In genomic region chr3:69091389-69092029, GRCh38 we compare ENCODE assay signal across 11 cellular contexts. TPM values are rescaled to one million over a fixed set of nuclear protein-coding genes. Genes with fewer than 3 reads are reported as not detected.
DNase-seq lines count a peak whose midpoint lies in the region; ATAC-seq and TF ChIP-seq lines count a peak whose summit lies in the region.
"Had no signal": no experiment of that assay in that cellular context is flagged by ENCODE, and none has a peak within 500 bp of the region (broad histone marks: within the 10 kb centered on the region; RNA-seq: fewer than 3 reads in every experiment).

No MANE protein-coding gene starts in this region.

- peaks cover 100% of the 10 kb centered on the region for H3K4me1 ChIP-seq in left ventricle myocardium inferior
- H3K4me1 ChIP-seq in uterus: peaks cover 19 to 26% of the 10 kb centered on the region in 2 donors

- no peaks in the 10 kb centered on the region for H3K27me3 Mint-ChIP-seq in activated CD8-positive, alpha-beta T cell treated with anti-CD3 and anti-CD28 coated beads, Interleukin-2, amount 10 ng/mL, durations not matched to agents 7 days and 5 days (ENCODE audit: low read depth)
- no peaks in the 10 kb centered on the region for H3K27me3 Mint-ChIP-seq in mesothelial cell of epicardium (ENCODE audit: low read depth)

- TF ChIP-seq CTCF in left ventricle myocardium inferior (IDR thresholded peaks at IDR 0.05; ENCODE audit: borderline replicate concordance): no peak
- no peak for TF ChIP-seq CTCF in mesothelial cell of epicardium (IDR thresholded peaks at IDR 0.05; ENCODE audit: unreplicated experiment)
- no peak for TF ChIP-seq CTCF in uterus (IDR thresholded peaks at IDR 0.05)
- TF ChIP-seq CTCF in WERI-Rb-1 (IDR thresholded peaks at IDR 0.05; ENCODE audit: low read depth, low read length): no peak

- CTCF ChIA-PET in activated CD8-positive, alpha-beta T cell treated with anti-CD3 and anti-CD28 coated beads, Interleukin-2, amount 10 ng/mL, durations not matched to agents 7 days and 5 days (lab: Charles Lee): interaction anchor here (0.8 to 3.7 kb wide), 7 partner anchors 22 to 112 kb away, joined by 3 to 20 read pairs (median 4); partner anchors contain the start of genes EOGT and TMF1

- TF ChIP-seq POLR2A in uterus (IDR thresholded peaks at IDR 0.05): no peak

- H3K4me3 Mint-ChIP-seq in activated CD8-positive, alpha-beta T cell treated with anti-CD3 and anti-CD28 coated beads, Interleukin-2, amount 10 ng/mL, durations not matched to agents 7 days and 5 days: peak overlapping the region; percentile 81
- H3K4me3 Mint-ChIP-seq in mesothelial cell of epicardium: no peak overlapping the region

- intact Hi-C loops in left ventricle myocardium inferior (cut with micrococcal nuclease): no loop called here
- intact Hi-C loops in left ventricle myocardium superior (cut with micrococcal nuclease): no loop called here
- intact Hi-C loops in uterus (cut with DNase I; ENCODE audit: low total_unique reads): no loop called here

- peaks cover 69% of the 10 kb centered on the region for H3K36me3 Mint-ChIP-seq in activated CD8-positive, alpha-beta T cell treated with anti-CD3 and anti-CD28 coated beads, Interleukin-2, amount 10 ng/mL, durations not matched to agents 7 days and 5 days (ENCODE audit: low read depth)
- peaks cover 2% of the 10 kb centered on the region for H3K36me3 Mint-ChIP-seq in mesothelial cell of epicardium

- H3K27me3 ChIP-seq in left ventricle myocardium inferior (ENCODE audit: low read depth) (no peaks in the 10 kb centered on the region), uterus (no peaks in the 10 kb centered on the region), WERI-Rb-1 (ENCODE audit: insufficient read depth, low read depth, severe bottlenecking) (no peaks in the 10 kb centered on the region)

- H3K27ac ChIP-seq in left ventricle myocardium inferior (replicated peaks) (peak overlapping the region; percentile 80), uterus (peak overlapping the region; percentile 4 to 69), WERI-Rb-1 (no peak overlapping the region)

- POLR2A ChIA-PET in activated CD8-positive, alpha-beta T cell treated with anti-CD3 and anti-CD28 coated beads, Interleukin-2, amount 10 ng/mL, durations not matched to agents 7 days and 5 days (lab: Charles Lee): interaction anchor here (0.6 to 4.6 kb wide), 13 partner anchors 10 to 119 kb away, joined by 3 to 40 read pairs (median 3); partner anchors contain the start of genes TMF1 and UBA3

- H3K4me3 ChIP-seq in left ventricle myocardium inferior (peak overlapping the region; percentile 12), uterus (no peak overlapping the region), WERI-Rb-1 (ENCODE audit: low read depth, low read length) (no peak overlapping the region)

- peaks cover 14% of the 10 kb centered on the region for H3K36me3 ChIP-seq in left ventricle myocardium inferior
- no peaks in the 10 kb centered on the region for H3K36me3 ChIP-seq in uterus
- no peaks in the 10 kb centered on the region for H3K36me3 ChIP-seq in WERI-Rb-1

- no peaks in the 10 kb centered on the region for H3K9me3 Mint-ChIP-seq in activated CD8-positive, alpha-beta T cell treated with anti-CD3 and anti-CD28 coated beads, Interleukin-2, amount 10 ng/mL, durations not matched to agents 7 days and 5 days (ENCODE audit: insufficient read depth)
- H3K9me3 Mint-ChIP-seq in mesothelial cell of epicardium: no peaks in the 10 kb centered on the region

- ATAC-seq in left ventricle myocardium superior: no peak
- peak; percentile 7 for ATAC-seq in activated CD8-positive, alpha-beta T cell treated with anti-CD3 and anti-CD28 coated beads, Interleukin-2, amount 10 ng/mL, durations not matched to agents 7 days and 5 days

- H3K9me3 ChIP-seq in left ventricle myocardium inferior (replicated peaks) (no peaks in the 10 kb centered on the region), uterus (no peaks in the 10 kb centered on the region), WERI-Rb-1 (ENCODE audit: severe bottlenecking) (no peaks in the 10 kb centered on the region)

- H3K27ac Mint-ChIP-seq in activated CD8-positive, alpha-beta T cell treated with anti-CD3 and anti-CD28 coated beads, Interleukin-2, amount 10 ng/mL, durations not matched to agents 7 days and 5 days: peak overlapping the region; percentile 88
- peak overlapping the region; percentile 6 for H3K27ac Mint-ChIP-seq in mesothelial cell of epicardium

- DNase-seq in left ventricle myocardium inferior (no peak), left ventricle myocardium superior (no peak), mesothelial cell of epicardium (ENCODE audit: low spot score in 2 of 2, unreplicated experiment in 2 of 2) (no peak), uterus (no peak), NCI-H146 treated with DMSO at 0.1 percent for 48 hours (lab: John Stamatoyannopoulos, UW; ENCODE audit: unreplicated experiment) (no peak), WERI-Rb-1 (no peak)
- no peak for DNase-seq in activated CD8-positive, alpha-beta T cell treated with anti-CD3 and anti-CD28 coated beads, Interleukin-2, amount 10 ng/mL, durations not matched to agents 7 days and 5 days
- no peak for DNase-seq in activated CD4-positive, CD25-positive, alpha-beta regulatory T cell treated with anti-CD3 and anti-CD28 coated beads, Interleukin-2, amount 50 U/mL, for 72 hours

- peaks cover 79% of the 10 kb centered on the region for H3K4me1 Mint-ChIP-seq in activated CD8-positive, alpha-beta T cell treated with anti-CD3 and anti-CD28 coated beads, Interleukin-2, amount 10 ng/mL, durations not matched to agents 7 days and 5 days (ENCODE audit: low read depth)
- H3K4me1 Mint-ChIP-seq in mesothelial cell of epicardium: peaks cover 39% of the 10 kb centered on the region

RNA-seq across cellular contexts. Expression of gene ARL6IP5, which starts 6.8 kb away (rescaled TPM):
- total RNA-seq in left ventricle myocardium inferior (193 TPM), left ventricle myocardium superior (214 TPM), mesothelial cell of epicardium (45.6 to 48.9 TPM (median 46.5 TPM) in 3 replicates), uterus (100 to 1,000 TPM in 3 of 4 donors, 10 to 100 TPM in 1; 86.8 to 143 (median 120) TPM)
- total RNA-seq in activated CD8-positive, alpha-beta T cell treated with anti-CD3 and anti-CD28 coated beads, Interleukin-2, amount 10 ng/mL, durations not matched to agents 7 days and 5 days: 100 to 1,000 TPM; 148 to 153 TPM

RNA-seq across cellular contexts. Expression of gene UBA3, which starts 11.3 kb away (rescaled TPM):
- total RNA-seq in left ventricle myocardium inferior: 84.2 TPM
- 93.4 TPM for total RNA-seq in left ventricle myocardium superior
- 100 to 1,000 TPM in 1 of 2 experiments, 10 to 100 TPM in 1; 95.5 to 101 TPM for total RNA-seq in activated CD8-positive, alpha-beta T cell treated with anti-CD3 and anti-CD28 coated beads, Interleukin-2, amount 10 ng/mL, durations not matched to agents 7 days and 5 days
- 62.1 to 70.8 TPM (median 67.7 TPM) in 3 replicates for total RNA-seq in mesothelial cell of epicardium
- total RNA-seq in uterus: 100 to 1,000 TPM in 2 of 4 donors, 10 to 100 TPM in 2; 62.9 to 122 (median 91.0) TPM

RNA-seq across cellular contexts. Expression of gene LMOD3, which starts 30.9 kb away (rescaled TPM):
- total RNA-seq in left ventricle myocardium inferior (154 TPM), left ventricle myocardium superior (162 TPM), mesothelial cell of epicardium (not detected in 3 replicates), uterus (under 1 TPM in 1 of 4 donors, not detected in 3; 0.24 TPM)
- not detected for total RNA-seq in activated CD8-positive, alpha-beta T cell treated with anti-CD3 and anti-CD28 coated beads, Interleukin-2, amount 10 ng/mL, durations not matched to agents 7 days and 5 days
- total RNA-seq: dermis microvascular lymphatic vessel endothelial cell; mononuclear cell; T-helper 1 cell treated with Interleukin-12 subunit alpha and Interleukin-12 subunit beta and Interleukin-4 antibody, amounts not matched to agents 30 ng/mL and 1 ng/mL, for 36 hours had no signal

RNA-seq across cellular contexts. Expression of gene TMF1, which starts 39.4 kb away (rescaled TPM):
- 21.0 TPM for total RNA-seq in left ventricle myocardium inferior
- 18.9 TPM for total RNA-seq in left ventricle myocardium superior
- 10 to 100 TPM; 47.5 to 49.3 TPM for total RNA-seq in activated CD8-positive, alpha-beta T cell treated with anti-CD3 and anti-CD28 coated beads, Interleukin-2, amount 10 ng/mL, durations not matched to agents 7 days and 5 days
- total RNA-seq in mesothelial cell of epicardium: 39.4 to 41.3 TPM (median 39.4 TPM) in 3 replicates
- 10 to 100 TPM; 24.1 to 69.3 (median 44.9) TPM for total RNA-seq in uterus

Comparison
In these comparisons a context has a peak if more than half of its experiments do, and no peak if none do; other contexts are left out.
1. RNA of gene LMOD3, which starts 30.9 kb away (total RNA-seq): 162 TPM in left ventricle myocardium superior (single experiment) and 154 TPM in left ventricle myocardium inferior (single experiment); not detected in activated CD8-positive, alpha-beta T cell treated with anti-CD3 and anti-CD28 coated beads, Interleukin-2, amount 10 ng/mL, durations not matched to agents 7 days and 5 days, not detected in mesothelial cell of epicardium and 0.24 TPM in uterus; every median in the first group is over 100 times any median in the second.